ENCODE assay signal across 8 cellular contexts in genomic region chr5:141636106-141636412, GRCh38. TPM values are rescaled to one million over a fixed set of nuclear protein-coding genes. Genes with fewer than 3 reads are reported as not detected.
DNase-seq lines count a peak whose midpoint lies in the region; ATAC-seq and TF ChIP-seq lines count a peak whose summit lies in the region.

No MANE protein-coding gene starts in this region.

- peaks cover 10% of the 10 kb centered on the region for H4K20me1 ChIP-seq in hepatocyte (ENCODE audit: insufficient read depth, poor library complexity, severe bottlenecking)

- H2AFZ ChIP-seq in hepatocyte: peak overlapping the region; percentile 97

- H3K9ac ChIP-seq in skeletal muscle satellite cell (ENCODE audit: low read depth, low read length): peak overlapping the region; percentile 89

- ATAC-seq in HG03571 (IDR thresholded peaks at IDR 0.05; ENCODE audit: unreplicated experiment): no peak

- TF ChIP-seq CTCF in WI38 (IDR thresholded peaks at IDR 0.05; ENCODE audit: low read depth, low read length) (no peak), hepatocyte (IDR thresholded peaks at IDR 0.05; ENCODE audit: poor library complexity) (no peak)

- DNase-seq in HAP-1 (ENCODE audit: low spot score in 2 of 2) (no peak), hepatocyte (ENCODE audit: low spot score) (no peak), SHP77 (lab: John Stamatoyannopoulos, UW) (no peak), HCEC 1CT (no peak), NCI-H1694 treated with DMSO at 0.1 percent for 48 hours (lab: John Stamatoyannopoulos, UW) (no peak)

- 6% methylated on average over 3 of the region's 4 CpGs for WGBS in hepatocyte (ENCODE audit: low lambda C conversion rate, missing lambda C conversion rate)

- in situ Hi-C loops in HAP-1 (cut with MboI; ENCODE audit: low sequenced_read_pairs): no loop called here

- H3K4me3 ChIP-seq in HAP-1 (peak overlapping the region; percentile 89), WI38 (ENCODE audit: low read depth, low read length) (peak overlapping the region; percentile 97), hepatocyte (peak overlapping the region; percentile 70), skeletal muscle satellite cell (ENCODE audit: low read length) (peak overlapping the region; percentile 90)

- peak overlapping the region; percentile 90 for H3K27ac ChIP-seq in hepatocyte

- H3K9me3 ChIP-seq in HAP-1 (no peaks in the 10 kb centered on the region), hepatocyte (ENCODE audit: low read depth) (no peaks in the 10 kb centered on the region), skeletal muscle satellite cell (replicated peaks; ENCODE audit: low read length) (no peaks in the 10 kb centered on the region)

- peak overlapping the region; percentile 99 for H3K4me2 ChIP-seq in hepatocyte
- peak overlapping the region; percentile 94 for H3K4me2 ChIP-seq in skeletal muscle satellite cell (ENCODE audit: low read length)

- peaks cover 12% of the 10 kb centered on the region for H3K36me3 ChIP-seq in HAP-1 (replicated peaks)
- H3K36me3 ChIP-seq in hepatocyte (replicated peaks; ENCODE audit: insufficient read depth, low read depth): no peaks in the 10 kb centered on the region
- peaks cover 16% of the 10 kb centered on the region for H3K36me3 ChIP-seq in skeletal muscle satellite cell (ENCODE audit: insufficient read depth, low read length)

- H3K79me2 ChIP-seq in hepatocyte: peaks cover 55% of the 10 kb centered on the region

- H3K27me3 ChIP-seq in HAP-1 (ENCODE audit: low read depth) (no peaks in the 10 kb centered on the region), hepatocyte (no peaks in the 10 kb centered on the region), skeletal muscle satellite cell (ENCODE audit: control insufficient read depth, insufficient read depth, low read length) (no peaks in the 10 kb centered on the region)

- H3K4me1 ChIP-seq in HAP-1: peaks cover 13% of the 10 kb centered on the region
- peaks cover 19% of the 10 kb centered on the region for H3K4me1 ChIP-seq in hepatocyte (ENCODE audit: insufficient read depth)
- peaks cover 19% of the 10 kb centered on the region for H3K4me1 ChIP-seq in skeletal muscle satellite cell (ENCODE audit: control insufficient read depth, insufficient read depth, low read length)

- H3K9me2 ChIP-seq in hepatocyte (replicated peaks; ENCODE audit: insufficient read depth): no peaks in the 10 kb centered on the region

RNA-seq across cellular contexts. Expression of gene HDAC3, which starts 0.6 kb away (rescaled TPM):
- 50.1 and 53.5 TPM in 2 replicates for total RNA-seq in hepatocyte
- 74.0 and 81.9 TPM in 2 replicates for polyA plus RNA-seq in hepatocyte
- 35.7 and 49.6 TPM in 2 replicates for total RNA-seq in skeletal muscle satellite cell (2012; rRNA removed)

RNA-seq across cellular contexts. Expression of gene RELL2, which starts 0.7 kb away (rescaled TPM):
- 7.6 and 16.9 TPM in 2 replicates for total RNA-seq in hepatocyte
- polyA plus RNA-seq in hepatocyte: 17.3 and 19.9 TPM in 2 replicates
- total RNA-seq in skeletal muscle satellite cell (2012; rRNA removed): 5.7 and 6.8 TPM in 2 replicates

RNA-seq across cellular contexts. Expression of gene FCHSD1, which starts 15.2 kb away (rescaled TPM):
- total RNA-seq in hepatocyte: 14.1 and 18.0 TPM in 2 replicates
- polyA plus RNA-seq in hepatocyte: 25.9 and 27.4 TPM in 2 replicates
- total RNA-seq in skeletal muscle satellite cell (2012; rRNA removed): 14.2 and 15.7 TPM in 2 replicates

RNA-seq across cellular contexts. Expression of gene DIAPH1, which starts 17.3 kb away (rescaled TPM):
- total RNA-seq in hepatocyte: 37.7 and 62.4 TPM in 2 replicates
- polyA plus RNA-seq in hepatocyte: 56.6 and 59.0 TPM in 2 replicates
- 22.9 and 25.9 TPM in 2 replicates for total RNA-seq in skeletal muscle satellite cell (2012; rRNA removed)

RNA-seq across cellular contexts. Expression of gene ARAP3, which starts 46.0 kb away (rescaled TPM):
- total RNA-seq in hepatocyte: 4.9 and 5.1 TPM in 2 replicates
- 8.4 and 8.6 TPM in 2 replicates for polyA plus RNA-seq in hepatocyte
- 1.5 and 2.0 TPM in 2 replicates for total RNA-seq in skeletal muscle satellite cell (2012; rRNA removed)
